Comparison of ENCODE assay signal across 20 cellular contexts in the genomic region with DNA sequence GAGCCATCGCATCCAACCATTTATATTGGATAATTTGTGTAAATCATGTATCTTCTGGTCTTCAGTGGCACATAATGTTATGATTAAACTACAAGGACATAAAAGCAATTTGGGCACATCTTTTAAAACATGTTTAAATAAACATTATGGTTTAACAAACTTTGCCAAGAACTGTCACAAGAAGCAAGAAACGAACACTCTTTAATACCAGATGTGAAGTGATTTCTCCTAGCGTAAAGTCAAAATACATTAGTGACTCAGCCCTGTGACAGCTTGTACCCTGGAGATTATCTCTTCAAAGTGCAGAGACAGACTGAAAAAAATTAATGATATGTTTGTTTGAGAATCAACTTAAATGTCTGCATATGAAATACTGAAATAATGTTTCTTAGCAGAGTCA. TPM values are rescaled to one million over a fixed set of nuclear protein-coding genes. Genes with fewer than 3 reads are reported as not detected.
DNase-seq lines count a peak whose midpoint lies in the region; FAIRE-seq and TF ChIP-seq lines count a peak whose summit lies in the region.
"Had no signal": no experiment of that assay in that cellular context is flagged by ENCODE, and none has a peak within 500 bp of the region (broad histone marks: within the 10 kb centered on the region; RNA-seq: fewer than 3 reads in every experiment).

No MANE protein-coding gene starts in this region.

- no peaks in the 10 kb centered on the region for H3K27me3 ChIP-seq in A673 (replicated peaks; ENCODE audit: insufficient read depth, low read depth, low read length, poor library complexity)

- POLR2A ChIA-PET in A673 (lab: Charles Lee; ENCODE audit: low non-redundant PET): no interaction called here

- DNase-seq in A673 (ENCODE audit: low spot score): no peak
- peak; percentile 64 for DNase-seq in M059J (ENCODE audit: low read depth)
- peak; percentile 12 for DNase-seq in astrocyte of the hippocampus (ENCODE audit: low read depth, low spot score)
- peak; percentile 43 for DNase-seq in fibroblast of villous mesenchyme (ENCODE audit: low read depth)
- no peak for DNase-seq in NOMO-1 treated with dmso at 0.1 percent for 144 hours (lab: John Stamatoyannopoulos, UW; ENCODE audit: unreplicated experiment)
- no peak for DNase-seq in frontal cortex (ENCODE audit: low spot score in 2 of 2)
- no peak for DNase-seq in KBM-7
- DNase-seq in NCI-H345 (lab: John Stamatoyannopoulos, UW): no peak
- DNase-seq: 8988T, Caco-2, HCEC 1CT, NCI-H1048, NCI-H1694, NCI-H2107, NCI-H226, NCI-H69, PC-9 had no signal

- FAIRE-seq in frontal cortex (lab: Jason Lieb, UNC): no peak
- FAIRE-seq: GM12891, GM19239 had no signal

- peaks cover 9% of the 10 kb centered on the region for H3K9me3 ChIP-seq in A673 (ENCODE audit: low read depth, low read length, poor library complexity, severe bottlenecking)
- H3K9me3 ChIP-seq: Caco-2 had no signal

- intact Hi-C loops in A673 (cut with micrococcal nuclease; ENCODE audit: unreplicated experiment): no loop called here

- in situ Hi-C loops in KBM-7 (cut with MboI; ENCODE audit: low pct_unique_long_range_greater_than_20kb, low sequenced_read_pairs): no loop called here

- TF ChIP-seq CTCF in A673 (conservative IDR thresholded peaks at IDR 0.05; ENCODE audit: low read depth, low read length) (no peak), fibroblast of villous mesenchyme (IDR thresholded peaks at IDR 0.05; ENCODE audit: insufficient read depth, low read depth, low read length) (no peak)

- peak overlapping the region; percentile 21 for H3K27ac ChIP-seq in A673 (ENCODE audit: low read depth, low read length, poor library complexity, severe bottlenecking)
- H3K27ac ChIP-seq: PC-9, SK-N-MC had no signal

- H3K4me3 ChIP-seq in A673 (ENCODE audit: low read depth, low read length, poor library complexity, severe bottlenecking): no peak overlapping the region
- H3K4me3 ChIP-seq in fibroblast of villous mesenchyme (ENCODE audit: low read depth, low read length): no peak overlapping the region
- H3K4me3 ChIP-seq: PC-9, SK-N-MC had no signal

- CTCF ChIA-PET in A673 (lab: Charles Lee): no interaction called here

- H3K4me1 ChIP-seq in A673 (ENCODE audit: insufficient read depth, low read length, poor library complexity, severe bottlenecking): no peaks in the 10 kb centered on the region
- H3K4me1 ChIP-seq: Caco-2 had no signal

- no TSS peak for BruUV-seq in A673 (replicated peaks; lab: Mats Ljungman, UMichigan)

- H3K36me3 ChIP-seq in A673 (ENCODE audit: insufficient read depth, low read length, poor library complexity, severe bottlenecking): no peaks in the 10 kb centered on the region

RNA-seq across cellular contexts. Expression of a gene that starts 39.9 kb away (rescaled TPM):
- total RNA-seq in A673 (2021) (24.9 and 30.8 TPM in 2 replicates), fibroblast of villous mesenchyme (101 and 218 TPM in 2 replicates), frontal cortex (51.4 TPM)
- total RNA-seq in M059J (2014; rRNA removed; shearing (Covaris generic)): 26.3 and 40.3 TPM in 2 replicates

Comparison
In these comparisons a context has a peak if more than half of its experiments do, and no peak if none do; other contexts are left out.
1. DNase-seq: peak in M059J (single experiment), astrocyte of the hippocampus (single experiment) and fibroblast of villous mesenchyme (single experiment); none in A673 (single experiment), NOMO-1 treated with dmso at 0.1 percent for 144 hours (single experiment), frontal cortex (0 of 2), KBM-7 (single experiment) and NCI-H345 (single experiment).